Comparison of ENCODE assay signal across 2 cellular contexts in genomic region chr16:797120-797420, GRCh38.
TF ChIP-seq lines count a peak whose summit lies in the region.

No MANE protein-coding gene starts in this region.

TF ChIP-seq in GM23338, 12 proteins besides CTCF, POLR2A, EP300 and RAD21 (continued from another document):
- TF ChIP-seq CREB1 (CRISPR knock-in tag; IDR thresholded peaks at IDR 0.05; ENCODE audit: low read depth) (no peak), STAT1 (IDR thresholded peaks at IDR 0.05; ENCODE audit: unreplicated experiment) (no peak), NANOG (IDR thresholded peaks at IDR 0.05; ENCODE audit: borderline replicate concordance) (no peak), ZNF331 (CRISPR knock-in tag; IDR thresholded peaks at IDR 0.05; ENCODE audit: low read depth) (no peak), JUNB (IDR thresholded peaks at IDR 0.05; ENCODE audit: unreplicated experiment) (no peak), EZH2phosphoT487 (IDR thresholded peaks at IDR 0.05; ENCODE audit: unreplicated experiment) (no peak), POLR2AphosphoS5 (IDR thresholded peaks at IDR 0.05; ENCODE audit: low read depth) (no peak)
- TF ChIP-seq, protein P1, sequence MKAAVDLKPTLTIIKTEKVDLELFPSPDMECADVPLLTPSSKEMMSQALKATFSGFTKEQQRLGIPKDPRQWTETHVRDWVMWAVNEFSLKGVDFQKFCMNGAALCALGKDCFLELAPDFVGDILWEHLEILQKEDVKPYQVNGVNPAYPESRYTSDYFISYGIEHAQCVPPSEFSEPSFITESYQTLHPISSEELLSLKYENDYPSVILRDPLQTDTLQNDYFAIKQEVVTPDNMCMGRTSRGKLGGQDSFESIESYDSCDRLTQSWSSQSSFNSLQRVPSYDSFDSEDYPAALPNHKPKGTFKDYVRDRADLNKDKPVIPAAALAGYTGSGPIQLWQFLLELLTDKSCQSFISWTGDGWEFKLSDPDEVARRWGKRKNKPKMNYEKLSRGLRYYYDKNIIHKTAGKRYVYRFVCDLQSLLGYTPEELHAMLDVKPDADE (IDR thresholded peaks at IDR 0.05): no peak
- TF ChIP-seq, protein P2, sequence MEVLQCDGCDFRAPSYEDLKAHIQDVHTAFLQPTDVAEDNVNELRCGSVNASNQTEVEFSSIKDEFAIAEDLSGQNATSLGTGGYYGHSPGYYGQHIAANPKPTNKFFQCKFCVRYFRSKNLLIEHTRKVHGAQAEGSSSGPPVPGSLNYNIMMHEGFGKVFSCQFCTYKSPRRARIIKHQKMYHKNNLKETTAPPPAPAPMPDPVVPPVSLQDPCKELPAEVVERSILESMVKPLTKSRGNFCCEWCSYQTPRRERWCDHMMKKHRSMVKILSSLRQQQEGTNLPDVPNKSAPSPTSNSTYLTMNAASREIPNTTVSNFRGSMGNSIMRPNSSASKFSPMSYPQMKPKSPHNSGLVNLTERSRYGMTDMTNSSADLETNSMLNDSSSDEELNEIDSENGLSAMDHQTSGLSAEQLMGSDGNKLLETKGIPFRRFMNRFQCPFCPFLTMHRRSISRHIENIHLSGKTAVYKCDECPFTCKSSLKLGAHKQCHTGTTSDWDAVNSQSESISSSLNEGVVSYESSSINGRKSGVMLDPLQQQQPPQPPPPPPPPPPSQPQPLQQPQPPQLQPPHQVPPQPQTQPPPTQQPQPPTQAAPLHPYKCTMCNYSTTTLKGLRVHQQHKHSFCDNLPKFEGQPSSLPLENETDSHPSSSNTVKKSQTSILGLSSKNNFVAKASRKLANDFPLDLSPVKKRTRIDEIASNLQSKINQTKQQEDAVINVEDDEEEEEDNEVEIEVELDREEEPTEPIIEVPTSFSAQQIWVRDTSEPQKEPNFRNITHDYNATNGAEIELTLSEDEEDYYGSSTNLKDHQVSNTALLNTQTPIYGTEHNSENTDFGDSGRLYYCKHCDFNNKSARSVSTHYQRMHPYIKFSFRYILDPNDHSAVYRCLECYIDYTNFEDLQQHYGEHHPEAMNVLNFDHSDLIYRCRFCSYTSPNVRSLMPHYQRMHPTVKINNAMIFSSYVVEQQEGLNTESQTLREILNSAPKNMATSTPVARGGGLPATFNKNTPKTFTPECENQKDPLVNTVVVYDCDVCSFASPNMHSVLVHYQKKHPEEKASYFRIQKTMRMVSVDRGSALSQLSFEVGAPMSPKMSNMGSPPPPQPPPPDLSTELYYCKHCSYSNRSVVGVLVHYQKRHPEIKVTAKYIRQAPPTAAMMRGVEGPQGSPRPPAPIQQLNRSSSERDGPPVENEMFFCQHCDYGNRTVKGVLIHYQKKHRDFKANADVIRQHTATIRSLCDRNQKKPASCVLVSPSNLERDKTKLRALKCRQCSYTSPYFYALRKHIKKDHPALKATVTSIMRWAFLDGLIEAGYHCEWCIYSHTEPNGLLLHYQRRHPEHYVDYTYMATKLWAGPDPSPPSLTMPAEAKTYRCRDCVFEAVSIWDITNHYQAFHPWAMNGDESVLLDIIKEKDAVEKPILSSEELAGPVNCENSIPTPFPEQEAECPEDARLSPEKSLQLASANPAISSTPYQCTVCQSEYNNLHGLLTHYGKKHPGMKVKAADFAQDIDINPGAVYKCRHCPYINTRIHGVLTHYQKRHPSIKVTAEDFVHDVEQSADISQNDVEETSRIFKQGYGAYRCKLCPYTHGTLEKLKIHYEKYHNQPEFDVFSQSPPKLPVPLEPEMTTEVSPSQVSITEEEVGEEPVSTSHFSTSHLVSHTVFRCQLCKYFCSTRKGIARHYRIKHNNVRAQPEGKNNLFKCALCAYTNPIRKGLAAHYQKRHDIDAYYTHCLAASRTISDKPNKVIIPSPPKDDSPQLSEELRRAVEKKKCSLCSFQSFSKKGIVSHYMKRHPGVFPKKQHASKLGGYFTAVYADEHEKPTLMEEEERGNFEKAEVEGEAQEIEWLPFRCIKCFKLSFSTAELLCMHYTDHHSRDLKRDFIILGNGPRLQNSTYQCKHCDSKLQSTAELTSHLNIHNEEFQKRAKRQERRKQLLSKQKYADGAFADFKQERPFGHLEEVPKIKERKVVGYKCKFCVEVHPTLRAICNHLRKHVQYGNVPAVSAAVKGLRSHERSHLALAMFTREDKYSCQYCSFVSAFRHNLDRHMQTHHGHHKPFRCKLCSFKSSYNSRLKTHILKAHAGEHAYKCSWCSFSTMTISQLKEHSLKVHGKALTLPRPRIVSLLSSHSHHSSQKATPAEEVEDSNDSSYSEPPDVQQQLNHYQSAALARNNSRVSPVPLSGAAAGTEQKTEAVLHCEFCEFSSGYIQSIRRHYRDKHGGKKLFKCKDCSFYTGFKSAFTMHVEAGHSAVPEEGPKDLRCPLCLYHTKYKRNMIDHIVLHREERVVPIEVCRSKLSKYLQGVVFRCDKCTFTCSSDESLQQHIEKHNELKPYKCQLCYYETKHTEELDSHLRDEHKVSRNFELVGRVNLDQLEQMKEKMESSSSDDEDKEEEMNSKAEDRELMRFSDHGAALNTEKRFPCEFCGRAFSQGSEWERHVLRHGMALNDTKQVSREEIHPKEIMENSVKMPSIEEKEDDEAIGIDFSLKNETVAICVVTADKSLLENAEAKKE (CRISPR knock-in tag; IDR thresholded peaks at IDR 0.05): no peak
TF ChIP-seq in GM23338: peak in this region for 0.

TF ChIP-seq in WTC11, 78 proteins besides CTCF, POLR2A, EP300 and RAD21 (continued from another document):
- TF ChIP-seq ZNF281 (CRISPR knock-in tag; IDR thresholded peaks at IDR 0.05) (no peak), TEAD1 (CRISPR knock-in tag; IDR thresholded peaks at IDR 0.05) (no peak), ZNF263 (CRISPR knock-in tag; IDR thresholded peaks at IDR 0.05; ENCODE audit: low read depth) (no peak), STAT6 (CRISPR knock-in tag; conservative IDR thresholded peaks at IDR 0.05; ENCODE audit: low read depth) (no peak), SMAD4 (CRISPR knock-in tag; IDR thresholded peaks at IDR 0.05) (no peak), MYBL2 (CRISPR knock-in tag; IDR thresholded peaks at IDR 0.05) (no peak), FOXJ3 (CRISPR knock-in tag; IDR thresholded peaks at IDR 0.05; ENCODE audit: borderline replicate concordance) (no peak), RORB (CRISPR knock-in tag; IDR thresholded peaks at IDR 0.05) (no peak), PRRX2 (CRISPR knock-in tag; IDR thresholded peaks at IDR 0.05) (no peak), NFATC4 (CRISPR knock-in tag; IDR thresholded peaks at IDR 0.05) (no peak), NFE2L1 (CRISPR knock-in tag; IDR thresholded peaks at IDR 0.05) (no peak)
- TF ChIP-seq, protein P3, sequence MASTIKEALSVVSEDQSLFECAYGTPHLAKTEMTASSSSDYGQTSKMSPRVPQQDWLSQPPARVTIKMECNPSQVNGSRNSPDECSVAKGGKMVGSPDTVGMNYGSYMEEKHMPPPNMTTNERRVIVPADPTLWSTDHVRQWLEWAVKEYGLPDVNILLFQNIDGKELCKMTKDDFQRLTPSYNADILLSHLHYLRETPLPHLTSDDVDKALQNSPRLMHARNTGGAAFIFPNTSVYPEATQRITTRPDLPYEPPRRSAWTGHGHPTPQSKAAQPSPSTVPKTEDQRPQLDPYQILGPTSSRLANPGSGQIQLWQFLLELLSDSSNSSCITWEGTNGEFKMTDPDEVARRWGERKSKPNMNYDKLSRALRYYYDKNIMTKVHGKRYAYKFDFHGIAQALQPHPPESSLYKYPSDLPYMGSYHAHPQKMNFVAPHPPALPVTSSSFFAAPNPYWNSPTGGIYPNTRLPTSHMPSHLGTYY (CRISPR knock-in tag; IDR thresholded peaks at IDR 0.05): no peak
- TF ChIP-seq, protein P4, sequence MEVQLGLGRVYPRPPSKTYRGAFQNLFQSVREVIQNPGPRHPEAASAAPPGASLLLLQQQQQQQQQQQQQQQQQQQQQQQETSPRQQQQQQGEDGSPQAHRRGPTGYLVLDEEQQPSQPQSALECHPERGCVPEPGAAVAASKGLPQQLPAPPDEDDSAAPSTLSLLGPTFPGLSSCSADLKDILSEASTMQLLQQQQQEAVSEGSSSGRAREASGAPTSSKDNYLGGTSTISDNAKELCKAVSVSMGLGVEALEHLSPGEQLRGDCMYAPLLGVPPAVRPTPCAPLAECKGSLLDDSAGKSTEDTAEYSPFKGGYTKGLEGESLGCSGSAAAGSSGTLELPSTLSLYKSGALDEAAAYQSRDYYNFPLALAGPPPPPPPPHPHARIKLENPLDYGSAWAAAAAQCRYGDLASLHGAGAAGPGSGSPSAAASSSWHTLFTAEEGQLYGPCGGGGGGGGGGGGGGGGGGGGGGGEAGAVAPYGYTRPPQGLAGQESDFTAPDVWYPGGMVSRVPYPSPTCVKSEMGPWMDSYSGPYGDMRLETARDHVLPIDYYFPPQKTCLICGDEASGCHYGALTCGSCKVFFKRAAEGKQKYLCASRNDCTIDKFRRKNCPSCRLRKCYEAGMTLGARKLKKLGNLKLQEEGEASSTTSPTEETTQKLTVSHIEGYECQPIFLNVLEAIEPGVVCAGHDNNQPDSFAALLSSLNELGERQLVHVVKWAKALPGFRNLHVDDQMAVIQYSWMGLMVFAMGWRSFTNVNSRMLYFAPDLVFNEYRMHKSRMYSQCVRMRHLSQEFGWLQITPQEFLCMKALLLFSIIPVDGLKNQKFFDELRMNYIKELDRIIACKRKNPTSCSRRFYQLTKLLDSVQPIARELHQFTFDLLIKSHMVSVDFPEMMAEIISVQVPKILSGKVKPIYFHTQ (CRISPR knock-in tag; IDR thresholded peaks at IDR 0.05): no peak
- TF ChIP-seq, protein P5, sequence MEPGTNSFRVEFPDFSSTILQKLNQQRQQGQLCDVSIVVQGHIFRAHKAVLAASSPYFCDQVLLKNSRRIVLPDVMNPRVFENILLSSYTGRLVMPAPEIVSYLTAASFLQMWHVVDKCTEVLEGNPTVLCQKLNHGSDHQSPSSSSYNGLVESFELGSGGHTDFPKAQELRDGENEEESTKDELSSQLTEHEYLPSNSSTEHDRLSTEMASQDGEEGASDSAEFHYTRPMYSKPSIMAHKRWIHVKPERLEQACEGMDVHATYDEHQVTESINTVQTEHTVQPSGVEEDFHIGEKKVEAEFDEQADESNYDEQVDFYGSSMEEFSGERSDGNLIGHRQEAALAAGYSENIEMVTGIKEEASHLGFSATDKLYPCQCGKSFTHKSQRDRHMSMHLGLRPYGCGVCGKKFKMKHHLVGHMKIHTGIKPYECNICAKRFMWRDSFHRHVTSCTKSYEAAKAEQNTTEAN (CRISPR knock-in tag; IDR thresholded peaks at IDR 0.05): no peak
- TF ChIP-seq, protein P6, sequence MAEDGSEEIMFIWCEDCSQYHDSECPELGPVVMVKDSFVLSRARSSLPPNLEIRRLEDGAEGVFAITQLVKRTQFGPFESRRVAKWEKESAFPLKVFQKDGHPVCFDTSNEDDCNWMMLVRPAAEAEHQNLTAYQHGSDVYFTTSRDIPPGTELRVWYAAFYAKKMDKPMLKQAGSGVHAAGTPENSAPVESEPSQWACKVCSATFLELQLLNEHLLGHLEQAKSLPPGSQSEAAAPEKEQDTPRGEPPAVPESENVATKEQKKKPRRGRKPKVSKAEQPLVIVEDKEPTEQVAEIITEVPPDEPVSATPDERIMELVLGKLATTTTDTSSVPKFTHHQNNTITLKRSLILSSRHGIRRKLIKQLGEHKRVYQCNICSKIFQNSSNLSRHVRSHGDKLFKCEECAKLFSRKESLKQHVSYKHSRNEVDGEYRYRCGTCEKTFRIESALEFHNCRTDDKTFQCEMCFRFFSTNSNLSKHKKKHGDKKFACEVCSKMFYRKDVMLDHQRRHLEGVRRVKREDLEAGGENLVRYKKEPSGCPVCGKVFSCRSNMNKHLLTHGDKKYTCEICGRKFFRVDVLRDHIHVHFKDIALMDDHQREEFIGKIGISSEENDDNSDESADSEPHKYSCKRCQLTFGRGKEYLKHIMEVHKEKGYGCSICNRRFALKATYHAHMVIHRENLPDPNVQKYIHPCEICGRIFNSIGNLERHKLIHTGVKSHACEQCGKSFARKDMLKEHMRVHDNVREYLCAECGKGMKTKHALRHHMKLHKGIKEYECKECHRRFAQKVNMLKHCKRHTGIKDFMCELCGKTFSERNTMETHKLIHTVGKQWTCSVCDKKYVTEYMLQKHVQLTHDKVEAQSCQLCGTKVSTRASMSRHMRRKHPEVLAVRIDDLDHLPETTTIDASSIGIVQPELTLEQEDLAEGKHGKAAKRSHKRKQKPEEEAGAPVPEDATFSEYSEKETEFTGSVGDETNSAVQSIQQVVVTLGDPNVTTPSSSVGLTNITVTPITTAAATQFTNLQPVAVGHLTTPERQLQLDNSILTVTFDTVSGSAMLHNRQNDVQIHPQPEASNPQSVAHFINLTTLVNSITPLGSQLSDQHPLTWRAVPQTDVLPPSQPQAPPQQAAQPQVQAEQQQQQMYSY (CRISPR knock-in tag; IDR thresholded peaks at IDR 0.05): no peak
